29 cellular contexts compared by ENCODE assay signal in the genomic region with DNA sequence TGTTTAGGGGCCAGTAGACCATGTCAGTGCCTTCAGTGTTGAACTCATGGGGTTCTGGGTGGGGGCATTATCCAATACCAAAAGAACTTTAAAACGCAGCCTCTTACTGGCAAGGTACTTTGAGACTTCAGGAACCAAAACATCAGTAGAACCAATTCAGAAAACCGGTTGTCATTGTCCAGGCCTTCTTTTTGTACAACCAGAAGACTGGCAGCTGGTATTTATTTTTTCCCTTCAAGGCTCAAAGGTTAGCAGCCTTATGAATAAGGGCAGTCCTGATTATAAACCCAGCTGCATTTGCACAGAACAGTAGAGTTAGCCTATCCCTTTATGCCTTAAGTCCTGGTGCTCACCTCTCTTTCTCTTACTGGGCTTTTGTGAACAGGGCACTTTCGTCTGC.
DNase-seq lines count a peak whose midpoint lies in the region; ATAC-seq and TF ChIP-seq lines count a peak whose summit lies in the region.
"Had no signal": no experiment of that assay in that cellular context is flagged by ENCODE, and none has a peak within 500 bp of the region (broad histone marks: within the 10 kb centered on the region; RNA-seq: fewer than 3 reads in every experiment).

No MANE protein-coding gene starts in this region.

- H3K9me3 ChIP-seq in left ventricle myocardium inferior (replicated peaks): no peaks in the 10 kb centered on the region
- H3K9me3 ChIP-seq in mucosa of descending colon: no peaks in the 10 kb centered on the region
- H3K9me3 ChIP-seq: colonic mucosa, esophagus squamous epithelium, gastroesophageal sphincter, ovary, Peyer's patch, SJSA1 had no signal

- intact Hi-C loops in left ventricle myocardium inferior (cut with micrococcal nuclease): no loop called here
- intact Hi-C loops in left cardiac atrium (cut with DNase I): loop anchor here in 1 of 2 donors (10.0 kb wide), 1 partner anchor 85 kb away; no protein-coding TSS in a partner anchor
- intact Hi-C loops in mucosa of descending colon (cut with DNase I, micrococcal nuclease): no loop called here

- TF ChIP-seq CTCF in left ventricle myocardium inferior (IDR thresholded peaks at IDR 0.05; ENCODE audit: borderline replicate concordance): no peak
- no peak for TF ChIP-seq CTCF in mucosa of descending colon (IDR thresholded peaks at IDR 0.05)

- no peaks in the 10 kb centered on the region for H3K27me3 ChIP-seq in left ventricle myocardium inferior (ENCODE audit: low read depth)
- H3K27me3 ChIP-seq: brain microvascular endothelial cell, colonic mucosa, esophagus squamous epithelium, gastroesophageal sphincter, ovary, Peyer's patch, SJSA1 had no signal

- no peak for ATAC-seq in left cardiac atrium
- no peak for ATAC-seq in central memory CD8-positive, alpha-beta T cell (replicated peaks; ENCODE audit: extremely low read depth, poor library complexity, severe bottlenecking)
- ATAC-seq in mucosa of descending colon: peak; percentile 76
- no peak for ATAC-seq in GM18517 (IDR thresholded peaks at IDR 0.05; ENCODE audit: unreplicated experiment)
- no peak for ATAC-seq in HG03378 (IDR thresholded peaks at IDR 0.05; ENCODE audit: unreplicated experiment)
- ATAC-seq: effector memory CD8-positive, alpha-beta T cell; gastroesophageal sphincter; naive thymus-derived CD8-positive, alpha-beta T cell; right cardiac atrium had no signal

- peaks cover 66% of the 10 kb centered on the region for H3K4me1 Mint-ChIP-seq in central memory CD8-positive, alpha-beta T cell

- no peak overlapping the region for H3K4me3 ChIP-seq in left ventricle myocardium inferior
- H3K4me3 ChIP-seq in mucosa of descending colon: no peak overlapping the region
- H3K4me3 ChIP-seq: colonic mucosa, esophagus squamous epithelium, gastroesophageal sphincter, ovary, Peyer's patch, SJSA1 had no signal

- H3K36me3 Mint-ChIP-seq in central memory CD8-positive, alpha-beta T cell (ENCODE audit: insufficient read depth): peaks cover 27% of the 10 kb centered on the region

- H3K9me3 Mint-ChIP-seq in central memory CD8-positive, alpha-beta T cell: no peaks in the 10 kb centered on the region
- H3K9me3 Mint-ChIP-seq: activated T-helper 2 cell treated with anti-CD3 and anti-CD28 coated beads, Interferon-gamma antibody, Interleukin-2, Interleukin-4, amounts not matched to agents 10 μg/mL and 5 μg/mL and 100 μg/mL, durations not matched to agents 14 hours and 24 hours and 36 hours; effector memory CD8-positive, alpha-beta T cell; naive thymus-derived CD8-positive, alpha-beta T cell; T-helper 1 cell treated with Interleukin-12 subunit alpha and Interleukin-12 subunit beta and Interleukin-4 antibody, amounts not matched to agents 30 μg/mL and 1 μg/mL, for 36 hours had no signal

- H3K36me3 ChIP-seq in left ventricle myocardium inferior: peaks cover 17% of the 10 kb centered on the region
- no peaks in the 10 kb centered on the region for H3K36me3 ChIP-seq in mucosa of descending colon (ENCODE audit: low read depth)
- H3K36me3 ChIP-seq: colonic mucosa, ovary had no signal

- H3K4me3 Mint-ChIP-seq in central memory CD8-positive, alpha-beta T cell: no peak overlapping the region
- H3K4me3 Mint-ChIP-seq: effector memory CD8-positive, alpha-beta T cell; T-helper 1 cell treated with Interleukin-12 subunit alpha and Interleukin-12 subunit beta and Interleukin-4 antibody, amounts not matched to agents 30 μg/mL and 1 μg/mL, for 36 hours had no signal

- H3K27me3 Mint-ChIP-seq in central memory CD8-positive, alpha-beta T cell: no peaks in the 10 kb centered on the region
- H3K27me3 Mint-ChIP-seq: effector memory CD8-positive, alpha-beta T cell; naive thymus-derived CD8-positive, alpha-beta T cell had no signal

- peaks cover 99% of the 10 kb centered on the region for H3K4me1 ChIP-seq in left ventricle myocardium inferior
- H3K4me1 ChIP-seq in mucosa of descending colon (ENCODE audit: low read depth): peaks cover 8% of the 10 kb centered on the region

- peak overlapping the region; percentile 26 for H3K27ac ChIP-seq in left ventricle myocardium inferior (replicated peaks)
- H3K27ac ChIP-seq: brain microvascular endothelial cell, C4-2B, colonic mucosa, esophagus squamous epithelium, gastroesophageal sphincter, ovary, Peyer's patch, SJSA1 had no signal

- H3K27ac Mint-ChIP-seq in central memory CD8-positive, alpha-beta T cell (ENCODE audit: low read depth): peak overlapping the region; percentile 35
- H3K27ac Mint-ChIP-seq: activated T-helper 2 cell treated with anti-CD3 and anti-CD28 coated beads, Interferon-gamma antibody, Interleukin-2, Interleukin-4, amounts not matched to agents 10 μg/mL and 5 μg/mL and 100 μg/mL, durations not matched to agents 14 hours and 24 hours and 36 hours; T-helper 1 cell treated with Interleukin-12 subunit alpha and Interleukin-12 subunit beta and Interleukin-4 antibody, amounts not matched to agents 30 μg/mL and 1 μg/mL, for 36 hours had no signal

- DNase-seq in left ventricle myocardium inferior: no peak
- no peak for DNase-seq in left cardiac atrium
- DNase-seq in central memory CD8-positive, alpha-beta T cell (ENCODE audit: low spot score in 2 of 2): no peak
- DNase-seq in mucosa of descending colon: no peak
- no peak for DNase-seq in NCI-H2171 (lab: John Stamatoyannopoulos, UW)
- no peak for DNase-seq in cerebellar nuclear complex (lab: John Stamatoyannopoulos, UW)
- DNase-seq: ACHN; activated CD4-positive, alpha-beta T cell treated with anti-CD3 and anti-CD28 coated beads for 48 hours; brain microvascular endothelial cell; colonic mucosa; DMS153; effector memory CD8-positive, alpha-beta T cell; esophagus squamous epithelium; Karpas-422; mesendoderm; MV-4-11; naive thymus-derived CD8-positive, alpha-beta T cell; NCI-H2029; ovary; Peyer's patch; right cardiac atrium; substantia nigra had no signal
